ENCODE assay signal across 8 cellular contexts in the genomic region with DNA sequence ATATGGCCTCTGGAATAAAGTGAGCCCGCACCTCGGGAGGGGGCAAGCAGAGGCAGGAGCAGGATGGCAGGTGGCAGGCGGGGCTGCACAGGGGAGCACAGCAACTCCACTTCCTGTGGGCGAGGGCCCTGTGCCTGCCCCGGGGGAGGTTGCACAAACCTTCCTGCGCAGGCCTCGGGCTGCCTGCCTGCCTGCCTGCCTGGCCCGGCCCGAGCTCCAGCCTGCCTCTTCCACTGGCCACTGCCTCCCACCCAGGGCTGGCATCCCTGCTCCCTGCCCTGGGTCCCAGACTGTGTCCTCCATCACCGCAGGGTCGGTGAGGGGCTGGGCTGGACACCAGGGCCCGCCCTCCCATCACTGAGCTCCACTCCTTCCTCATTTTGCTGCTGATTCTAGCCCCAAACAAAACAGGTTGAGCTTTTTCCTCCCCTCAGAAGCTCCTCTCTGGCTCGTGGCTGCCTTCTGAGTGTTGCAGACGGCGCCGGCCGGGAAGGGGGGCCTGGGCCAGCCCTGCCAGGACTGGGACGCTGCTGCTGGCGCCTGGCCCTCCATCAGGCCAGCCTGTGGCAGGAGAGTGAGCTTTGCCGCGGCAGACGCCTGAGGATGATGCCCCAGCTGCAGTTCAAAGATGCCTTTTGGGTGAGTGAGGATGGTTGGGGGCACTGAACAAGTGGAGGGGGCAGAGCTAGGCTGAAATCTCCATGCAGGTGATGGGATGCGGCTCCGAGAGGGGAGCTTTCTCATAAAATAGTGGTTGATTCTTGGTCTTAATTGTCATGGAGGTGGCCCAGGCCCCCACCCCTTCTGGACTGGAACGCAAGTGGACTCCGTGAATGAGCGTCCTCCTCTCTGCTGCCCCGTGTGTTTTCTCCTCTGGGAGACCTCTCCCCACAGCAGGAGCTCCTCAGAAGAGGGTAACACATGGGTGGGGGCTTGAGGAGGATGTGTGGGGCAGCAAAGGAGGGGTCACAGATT. TPM values are rescaled to one million over a fixed set of nuclear protein-coding genes. Genes with fewer than 3 reads are reported as not detected.
DNase-seq lines count a peak whose midpoint lies in the region; ATAC-seq and TF ChIP-seq lines count a peak whose summit lies in the region.

A gene (plus strand): TSS at position 156 of the 975 bp plus-strand sequence. CDS start 448 bp downstream, at position 604.

- peak; percentile 82 for ATAC-seq in CD4-positive, CD25-positive, alpha-beta regulatory T cell (ENCODE audit: low read depth in 2 of 2)
- peak; percentile 53 for ATAC-seq in GM21825 (IDR thresholded peaks at IDR 0.05; ENCODE audit: unreplicated experiment)

- TF ChIP-seq POLR2A in Peyer's patch (IDR thresholded peaks at IDR 0.05), result peak in 1 of 2 donors; percentile 30

- peaks cover 68% of the 10 kb centered on the region for H3K4me1 ChIP-seq in CD4-positive, CD25-positive, alpha-beta regulatory T cell (ENCODE audit: control insufficient read depth, insufficient read depth, low read length, poor library complexity, severe bottlenecking)
- H3K4me1 ChIP-seq in Peyer's patch, result peaks cover 0 to 22% (median 15%) of the 10 kb centered on the region in 4 donors

- H3K27me3 Mint-ChIP-seq in CD4-positive, CD25-positive, alpha-beta regulatory T cell, result no peaks in the 10 kb centered on the region

- no peaks in the 10 kb centered on the region for H3K9me3 ChIP-seq in CD4-positive, CD25-positive, alpha-beta regulatory T cell (ENCODE audit: control insufficient read depth in 2 of 2, low read length in 2 of 2)
- H3K9me3 ChIP-seq in Peyer's patch, result no peaks in the 10 kb centered on the region

- peak within 1 kb of the TSS; percentile 93 to 99 (median 96) for H3K27ac Mint-ChIP-seq in CD4-positive, CD25-positive, alpha-beta regulatory T cell

- H3K27me3 ChIP-seq in CD4-positive, CD25-positive, alpha-beta regulatory T cell (ENCODE audit: control insufficient read depth, insufficient read depth, low read length), result no peaks in the 10 kb centered on the region
- H3K27me3 ChIP-seq in Peyer's patch, result no peaks in the 10 kb centered on the region

- H3K36me3 Mint-ChIP-seq in CD4-positive, CD25-positive, alpha-beta regulatory T cell, result no peaks in the 10 kb centered on the region

- peak within 1 kb of the TSS; percentile 87 for H3K27ac ChIP-seq in CD4-positive, CD25-positive, alpha-beta regulatory T cell (ENCODE audit: insufficient read depth, low read length, poor library complexity, severe bottlenecking)
- H3K27ac ChIP-seq in Peyer's patch, result peak within 1 kb of the TSS; percentile 69 to 87 (median 80)

- peak; percentile 46 to 90 (median 73) for DNase-seq in CD4-positive, CD25-positive, alpha-beta regulatory T cell
- DNase-seq in Peyer's patch, result peak; percentile 59 to 88 (median 83)
- DNase-seq in activated gamma-delta T cell treated with anti-CD3 and anti-CD28 coated beads, Interleukin-2, amount 50 U/mL, for 16 hours (ENCODE audit: low read depth), result peak; percentile 49
- peak in 39 of 51 donors; percentile 24 to 77 (median 52) for DNase-seq in hypothalamus (lab: John Stamatoyannopoulos, UW)
- peak; percentile 68 for DNase-seq in stimulated activated CD4-positive, alpha-beta T cell treated with anti-CD3 and anti-CD28 coated beads, Interleukin-4, amount 100 ng/mL, for 1 hour
- DNase-seq in NCI-H524 treated with DMSO at 0.1 percent for 48 hours (lab: John Stamatoyannopoulos, UW), result no peak
- no peak for DNase-seq in NCI-H2081 treated with DMSO at 0.1 percent for 48 hours (lab: John Stamatoyannopoulos, UW)

- peaks cover 6 to 74% (median 33%) of the 10 kb centered on the region in 4 donors for H3K4me1 Mint-ChIP-seq in CD4-positive, CD25-positive, alpha-beta regulatory T cell

- peak within 1 kb of the TSS; percentile 79 to 97 (median 94) for H3K4me3 Mint-ChIP-seq in CD4-positive, CD25-positive, alpha-beta regulatory T cell

- H3K4me3 ChIP-seq in CD4-positive, CD25-positive, alpha-beta regulatory T cell (ENCODE audit: low read depth, low read length), result peak within 1 kb of the TSS; percentile 94
- peak within 1 kb of the TSS; percentile 37 to 51 (median 46) for H3K4me3 ChIP-seq in Peyer's patch

- H3K36me3 ChIP-seq in CD4-positive, CD25-positive, alpha-beta regulatory T cell (ENCODE audit: control insufficient read depth, insufficient read depth, low read length), result peaks cover 5% of the 10 kb centered on the region
- no peaks in the 10 kb centered on the region for H3K36me3 ChIP-seq in Peyer's patch

- no peaks in the 10 kb centered on the region for H3K9me3 Mint-ChIP-seq in CD4-positive, CD25-positive, alpha-beta regulatory T cell

- TF ChIP-seq CTCF in Peyer's patch (IDR thresholded peaks at IDR 0.05), result no peak

RNA-seq across cellular contexts. Expression of the gene that starts here (rescaled TPM):
- total RNA-seq in CD4-positive, CD25-positive, alpha-beta regulatory T cell, result 169 TPM
- polyA plus RNA-seq in CD4-positive, CD25-positive, alpha-beta regulatory T cell, result 10 to 100 TPM; 41.3 to 69.2 (median 45.7) TPM
- 10 to 100 TPM in 3 of 4 donors, 1 to 10 TPM in 1; 6.3 to 40.4 (median 19.5) TPM for total RNA-seq in Peyer's patch

Comparison
In these comparisons a context has a peak if more than half of its experiments do, and no peak if none do; other contexts are left out.
1. DNase-seq: peak in CD4-positive, CD25-positive, alpha-beta regulatory T cell (3 of 3), Peyer's patch (3 of 3), activated gamma-delta T cell treated with anti-CD3 and anti-CD28 coated beads, Interleukin-2, amount 50 U/mL, for 16 hours (single experiment), hypothalamus (39 of 51) and stimulated activated CD4-positive, alpha-beta T cell treated with anti-CD3 and anti-CD28 coated beads, Interleukin-4, amount 100 ng/mL, for 1 hour (single experiment); none in NCI-H524 treated with DMSO at 0.1 percent for 48 hours (single experiment) and NCI-H2081 treated with DMSO at 0.1 percent for 48 hours (single experiment).